Comparison of ENCODE assay signal across 8 cellular contexts in genomic region chr17:82050152-82050760, GRCh38. TPM values are rescaled to one million over a fixed set of nuclear protein-coding genes. Genes with fewer than 3 reads are reported as not detected.
A peak's percentile ranks its signal among the peaks of the same experiment; 100 is the strongest.
DNase-seq lines count a peak whose midpoint lies in the region; ATAC-seq and TF ChIP-seq lines count a peak whose summit lies in the region.

No MANE protein-coding gene starts in this region.

- POLR2A ChIA-PET in AG04449 (lab: Yijun Ruan, JAX), result interaction anchor here (1.2 to 1.8 kb wide), 5 partner anchors 9 to 48 kb away, joined by 3 to 5 read pairs (median 3); partner anchors contain the start of gene DCXR

- TF ChIP-seq CTCF in AG04449 (IDR thresholded peaks at IDR 0.05; ENCODE audit: insufficient read depth, low read length, missing control alignments) (no peak), Loucy (conservative IDR thresholded peaks at IDR 0.05; ENCODE audit: low read length) (no peak), dorsolateral prefrontal cortex (IDR thresholded peaks at IDR 0.05 in 54 of 56, conservative IDR thresholded peaks at IDR 0.05 in 2 of 56; ENCODE audit: low read depth in 1 of 56, partially characterized antibody in 56 of 56) (no peak)

- ATAC-seq in naive B cell (ENCODE audit: low read depth in 2 of 2), result no peak
- ATAC-seq in GM18511 (IDR thresholded peaks at IDR 0.05; ENCODE audit: unreplicated experiment), result no peak
- ATAC-seq in HG02870 (IDR thresholded peaks at IDR 0.05; ENCODE audit: unreplicated experiment), result no peak
- no peak for ATAC-seq in GM18858 (IDR thresholded peaks at IDR 0.05; ENCODE audit: unreplicated experiment)

- H3K27me3 ChIP-seq in Loucy (ENCODE audit: insufficient read depth, low read length, poor library complexity, severe bottlenecking), result no peaks in the 10 kb centered on the region
- no peaks in the 10 kb centered on the region for H3K27me3 ChIP-seq in dorsolateral prefrontal cortex

- CTCF ChIA-PET in AG04449 (lab: Yijun Ruan, JAX), result interaction anchor here (1.0 to 7.1 kb wide), 4 partner anchors 11 to 91 kb away, joined by 3 to 47 read pairs (median 8); partner anchors contain the start of gene DCXR

- peak overlapping the region; percentile 75 for H3K9ac ChIP-seq in Loucy (ENCODE audit: low read depth, low read length, poor library complexity, severe bottlenecking)

- no peaks in the 10 kb centered on the region for H3K9me3 ChIP-seq in Loucy (ENCODE audit: insufficient read depth, low read depth, low read length)

- H3K4me3 ChIP-seq in AG04449 (ENCODE audit: low read depth, low read length) (peak overlapping the region; percentile 82), Loucy (ENCODE audit: low read length, poor library complexity, severe bottlenecking) (peak overlapping the region; percentile 78), dorsolateral prefrontal cortex (peak overlapping the region in 58 of 59 donors; percentile 44 to 92 (median 81))

- H3K27ac Mint-ChIP-seq in naive B cell, result peak overlapping the region in 1 of 6 donors; percentile 79

- H2AFZ ChIP-seq in Loucy (ENCODE audit: low read length), result no peak overlapping the region

- H3K9me2 ChIP-seq in Loucy (replicated peaks; ENCODE audit: low read depth, low read length), result no peaks in the 10 kb centered on the region

- no peaks in the 10 kb centered on the region; the same call in 1 of the 2 replicates for H3K36me3 ChIP-seq in Loucy (ENCODE audit: insufficient read depth, low read length)

- H3K4me3 Mint-ChIP-seq in naive B cell, result peak overlapping the region in 7 of 8 donors; percentile 47 to 91 (median 88)

- no peaks in the 10 kb centered on the region for H3K9me3 Mint-ChIP-seq in naive B cell

- H3K4me1 ChIP-seq in Loucy (ENCODE audit: insufficient read depth, low read length, poor library complexity, severe bottlenecking), result peaks cover 21% of the 10 kb centered on the region

- peaks cover 28% of the 10 kb centered on the region for H3K79me2 ChIP-seq in Loucy (ENCODE audit: insufficient read depth, low read length)

- H3K4me2 ChIP-seq in Loucy (ENCODE audit: low read depth, low read length, poor library complexity, severe bottlenecking), result peak overlapping the region; percentile 83

- peaks cover 11% of the 10 kb centered on the region for H4K20me1 ChIP-seq in Loucy (ENCODE audit: insufficient read depth, low read length, poor library complexity, severe bottlenecking)

- peak overlapping the region in 8 of 59 donors; percentile 6 to 81 (median 48) for H3K27ac ChIP-seq in dorsolateral prefrontal cortex

- DNase-seq in AG04449 (ENCODE audit: low read depth, low spot score), result no peak
- DNase-seq in dorsolateral prefrontal cortex, result peak in 1 of 10 donors; percentile 46
- no peak for DNase-seq in naive B cell
- DNase-seq in dermis blood vessel endothelial cell, result no peak

- no peaks in the 10 kb centered on the region for H3K27me3 Mint-ChIP-seq in naive B cell

- no peaks in the 10 kb centered on the region for H3F3A ChIP-seq in Loucy (ENCODE audit: low read depth)

- peaks cover 8 to 18% (median 10%) of the 10 kb centered on the region in 3 donors for H3K4me1 Mint-ChIP-seq in naive B cell

- no peaks in the 10 kb centered on the region for H3K36me3 Mint-ChIP-seq in naive B cell

- intact Hi-C loops in dorsolateral prefrontal cortex (cut with DNase I), result no loop called here

RNA-seq across cellular contexts. Expression of gene RFNG, which starts 1.4 kb away (rescaled TPM):
- total RNA-seq in dorsolateral prefrontal cortex (10 to 100 TPM; 22.3 to 73.4 (median 36.6) TPM), dermis blood vessel endothelial cell (22.6 and 34.9 TPM in 2 replicates)
- 1 to 10 TPM; 2.6 to 7.6 (median 4.8) TPM for polyA plus RNA-seq in naive B cell (ENCODE audit: low read depth in 6 of 6)

RNA-seq across cellular contexts. Expression of gene GPS1, which starts 1.4 kb away (rescaled TPM):
- total RNA-seq in dorsolateral prefrontal cortex (100 to 1,000 TPM in 61 of 120 experiments, 10 to 100 TPM in 59; 72.9 to 147 (median 100) TPM), dermis blood vessel endothelial cell (84.2 and 112 TPM in 2 replicates)
- polyA plus RNA-seq in naive B cell (ENCODE audit: low read depth in 6 of 6), result 100 to 1,000 TPM; 103 to 138 (median 109) TPM

RNA-seq across cellular contexts. Expression of gene DCXR, which starts 12.8 kb away (rescaled TPM):
- total RNA-seq in dorsolateral prefrontal cortex (100 to 1,000 TPM in 115 of 120 experiments, 10 to 100 TPM in 5; 80.1 to 213 (median 127) TPM), dermis blood vessel endothelial cell (56.8 and 63.8 TPM in 2 replicates)
- 100 to 1,000 TPM in 2 of 6 donors, 10 to 100 TPM in 4; 74.0 to 199 (median 98.1) TPM for polyA plus RNA-seq in naive B cell (ENCODE audit: low read depth in 6 of 6)

RNA-seq across cellular contexts. Expression of gene DUS1L, which starts 15.3 kb away (rescaled TPM):
- total RNA-seq in dorsolateral prefrontal cortex (10 to 100 TPM; 45.3 to 89.4 (median 63.0) TPM), dermis blood vessel endothelial cell (72.5 and 72.7 TPM in 2 replicates)
- 10 to 100 TPM; 52.4 to 86.5 (median 68.2) TPM for polyA plus RNA-seq in naive B cell (ENCODE audit: low read depth in 6 of 6)

RNA-seq across cellular contexts. Expression of gene RAC3, which starts 18.8 kb away (rescaled TPM):
- total RNA-seq in dorsolateral prefrontal cortex (10 to 100 TPM in 119 of 120 experiments, 1 to 10 TPM in 1; 9.9 to 30.9 (median 21.2) TPM), dermis blood vessel endothelial cell (9.0 and 14.0 TPM in 2 replicates)
- not detected for polyA plus RNA-seq in naive B cell (ENCODE audit: low read depth in 6 of 6)
